In genomic region chr16:30853758-30854157, GRCh38 we compare ENCODE assay signal across 19 cellular contexts.
"Had no signal": no experiment of that assay in that cellular context is flagged by ENCODE, and none has a peak within 500 bp of the region (broad histone marks: within the 10 kb centered on the region; RNA-seq: fewer than 3 reads in every experiment).

No MANE protein-coding gene starts in this region.

- H3K4me3 ChIP-seq: cardiac muscle cell, dorsolateral prefrontal cortex, gastroesophageal sphincter, heart left ventricle, left ventricle myocardium inferior had no signal

- H3K4me3 Mint-ChIP-seq: activated B cell treated with CpG ODN at 0.5 μM for 24 hours; activated CD4-positive, alpha-beta memory T cell treated with anti-CD3 and anti-CD28 coated beads for 36 hours; activated naive CD8-positive, alpha-beta T cell treated with anti-CD3 and anti-CD28 coated beads for 36 hours; activated T-helper 1 cell treated with anti-CD3 and anti-CD28 coated beads, Interleukin-12 subunit alpha, Interleukin-12 subunit beta, Interleukin-2, Interleukin-4 antibody, amounts not matched to agents 30 ng/mL and 10 ng/mL and 1 ng/mL, durations not matched to agents 14 hours and 24 hours and 36 hours; neural crest cell had no signal

- ATAC-seq: gastroesophageal sphincter had no signal

- H3K9me3 Mint-ChIP-seq: activated B cell treated with CpG ODN at 0.5 μM for 24 hours; activated CD4-positive, alpha-beta memory T cell treated with anti-CD3 and anti-CD28 coated beads for 36 hours; activated naive CD8-positive, alpha-beta T cell treated with anti-CD3 and anti-CD28 coated beads for 36 hours; activated T-helper 1 cell treated with anti-CD3 and anti-CD28 coated beads, Interleukin-12 subunit alpha, Interleukin-12 subunit beta, Interleukin-2, Interleukin-4 antibody, amounts not matched to agents 30 ng/mL and 10 ng/mL and 1 ng/mL, durations not matched to agents 14 hours and 24 hours and 36 hours; neural crest cell had no signal

- DNase-seq: activated B cell treated with CpG ODN at 0.5 μM for 24 hours; activated CD4-positive, alpha-beta memory T cell treated with anti-CD3 and anti-CD28 coated beads for 36 hours; activated CD4-positive, alpha-beta T cell treated with anti-CD3 and anti-CD28 coated beads for 4 hours; activated gamma-delta T cell treated with Interleukin-2 at 50 U/mL for 16 hours; activated naive CD8-positive, alpha-beta T cell treated with anti-CD3 and anti-CD28 coated beads for 36 hours; activated T-cell treated with anti-CD3 and anti-CD28 coated beads for 4 hours; amniotic stem cell; dorsolateral prefrontal cortex; heart left ventricle; left ventricle myocardium inferior; stimulated activated CD4-positive, alpha-beta T cell treated with anti-CD3 and anti-CD28 coated beads, Interleukin-12 subunit alpha, Interleukin-12 subunit beta, amount 100 ng/mL, for 4 hours; stimulated activated CD4-positive, alpha-beta T cell treated with anti-CD3 and anti-CD28 coated beads, Interleukin-1b, Interleukin-23, amount 100 ng/mL, for 48 hours; stimulated activated CD8-positive, alpha-beta memory T cell treated with anti-CD3 and anti-CD28 coated beads, Interleukin-4, amount 100 ng/mL, for 48 hours; stimulated activated naive CD4-positive, alpha-beta T cell had no signal

- H3K9me3 ChIP-seq: gastroesophageal sphincter, heart left ventricle, left ventricle myocardium inferior had no signal

- H3K4me1 Mint-ChIP-seq: activated B cell treated with CpG ODN at 0.5 μM for 24 hours; activated naive CD8-positive, alpha-beta T cell treated with anti-CD3 and anti-CD28 coated beads for 36 hours had no signal

- H3K36me3 Mint-ChIP-seq: activated CD4-positive, alpha-beta memory T cell treated with anti-CD3 and anti-CD28 coated beads for 36 hours; activated naive CD8-positive, alpha-beta T cell treated with anti-CD3 and anti-CD28 coated beads for 36 hours had no signal

- H3K4me1 ChIP-seq: gastroesophageal sphincter had no signal

- H3K27me3 ChIP-seq: cardiac muscle cell, dorsolateral prefrontal cortex, gastroesophageal sphincter, heart left ventricle had no signal

- H3K36me3 ChIP-seq: cardiac muscle cell had no signal

- H3K27me3 Mint-ChIP-seq: activated B cell treated with CpG ODN at 0.5 μM for 24 hours; activated CD4-positive, alpha-beta memory T cell treated with anti-CD3 and anti-CD28 coated beads for 36 hours; activated naive CD8-positive, alpha-beta T cell treated with anti-CD3 and anti-CD28 coated beads for 36 hours; progenitor cell of endocrine pancreas had no signal

- H3K27ac Mint-ChIP-seq: activated B cell treated with CpG ODN at 0.5 μM for 24 hours; activated CD4-positive, alpha-beta memory T cell treated with anti-CD3 and anti-CD28 coated beads for 36 hours; activated naive CD8-positive, alpha-beta T cell treated with anti-CD3 and anti-CD28 coated beads for 36 hours; activated T-helper 1 cell treated with anti-CD3 and anti-CD28 coated beads, Interleukin-12 subunit alpha, Interleukin-12 subunit beta, Interleukin-2, Interleukin-4 antibody, amounts not matched to agents 30 ng/mL and 10 ng/mL and 1 ng/mL, durations not matched to agents 14 hours and 24 hours and 36 hours; progenitor cell of endocrine pancreas had no signal

- H3K27ac ChIP-seq: cardiac muscle cell, dorsolateral prefrontal cortex, gastroesophageal sphincter had no signal
